In genomic region chr15:22887157-22887951, GRCh38 we compare ENCODE assay signal across 1 cellular context.
TF ChIP-seq lines count a peak whose summit lies in the region.

No MANE protein-coding gene starts in this region.

TF ChIP-seq in K562, 482 proteins besides CTCF, POLR2A, EP300 and RAD21 (continued from another document and continues in another):
- TF ChIP-seq ZNF318 (IDR thresholded peaks at IDR 0.05; ENCODE audit: borderline replicate concordance in 1 of 2, low read depth in 1 of 2): peak in 1 of 2 experiments; percentile 74; a peak in 2 of 4 replicates
- TF ChIP-seq ATF7 (IDR thresholded peaks at IDR 0.05): peak; percentile 33; the same call in 1 of the 2 replicates
- TF ChIP-seq FOXK2 (conservative IDR thresholded peaks at IDR 0.05 in 1 of 2, IDR thresholded peaks at IDR 0.05 in 1 of 2; ENCODE audit: low read depth in 2 of 2): peak; percentile 69 to 74; a peak in 3 of 4 replicates
- TF ChIP-seq ZBTB7A (IDR thresholded peaks at IDR 0.05; ENCODE audit: borderline replicate concordance, control insufficient read depth, low read depth, low read length): no peak
- no peak for TF ChIP-seq TCF7L2 (IDR thresholded peaks at IDR 0.05; ENCODE audit: low read depth, low read length)
- TF ChIP-seq MAFF (IDR thresholded peaks at IDR 0.05; ENCODE audit: low read length): no peak
- no peak for TF ChIP-seq MEF2D (tag; conservative IDR thresholded peaks at IDR 0.05; ENCODE audit: low read depth)
- TF ChIP-seq ZFP30 (CRISPR knock-in tag; IDR thresholded peaks at IDR 0.05; ENCODE audit: borderline replicate concordance): no peak
- TF ChIP-seq MCM3 (IDR thresholded peaks at IDR 0.05): no peak
- TF ChIP-seq KDM1A (IDR thresholded peaks at IDR 0.05): no peak
- no peak for TF ChIP-seq DLX4 (CRISPR knock-in tag; IDR thresholded peaks at IDR 0.05)
- TF ChIP-seq, protein P1, sequence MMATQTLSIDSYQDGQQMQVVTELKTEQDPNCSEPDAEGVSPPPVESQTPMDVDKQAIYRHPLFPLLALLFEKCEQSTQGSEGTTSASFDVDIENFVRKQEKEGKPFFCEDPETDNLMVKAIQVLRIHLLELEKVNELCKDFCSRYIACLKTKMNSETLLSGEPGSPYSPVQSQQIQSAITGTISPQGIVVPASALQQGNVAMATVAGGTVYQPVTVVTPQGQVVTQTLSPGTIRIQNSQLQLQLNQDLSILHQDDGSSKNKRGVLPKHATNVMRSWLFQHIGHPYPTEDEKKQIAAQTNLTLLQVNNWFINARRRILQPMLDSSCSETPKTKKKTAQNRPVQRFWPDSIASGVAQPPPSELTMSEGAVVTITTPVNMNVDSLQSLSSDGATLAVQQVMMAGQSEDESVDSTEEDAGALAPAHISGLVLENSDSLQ (IDR thresholded peaks at IDR 0.05): peak; percentile 92
- TF ChIP-seq GATA2 (CRISPR knock-in tag; IDR thresholded peaks at IDR 0.05): no peak
- no peak for TF ChIP-seq GATAD2A (IDR thresholded peaks at IDR 0.05)
- TF ChIP-seq, protein P2, sequence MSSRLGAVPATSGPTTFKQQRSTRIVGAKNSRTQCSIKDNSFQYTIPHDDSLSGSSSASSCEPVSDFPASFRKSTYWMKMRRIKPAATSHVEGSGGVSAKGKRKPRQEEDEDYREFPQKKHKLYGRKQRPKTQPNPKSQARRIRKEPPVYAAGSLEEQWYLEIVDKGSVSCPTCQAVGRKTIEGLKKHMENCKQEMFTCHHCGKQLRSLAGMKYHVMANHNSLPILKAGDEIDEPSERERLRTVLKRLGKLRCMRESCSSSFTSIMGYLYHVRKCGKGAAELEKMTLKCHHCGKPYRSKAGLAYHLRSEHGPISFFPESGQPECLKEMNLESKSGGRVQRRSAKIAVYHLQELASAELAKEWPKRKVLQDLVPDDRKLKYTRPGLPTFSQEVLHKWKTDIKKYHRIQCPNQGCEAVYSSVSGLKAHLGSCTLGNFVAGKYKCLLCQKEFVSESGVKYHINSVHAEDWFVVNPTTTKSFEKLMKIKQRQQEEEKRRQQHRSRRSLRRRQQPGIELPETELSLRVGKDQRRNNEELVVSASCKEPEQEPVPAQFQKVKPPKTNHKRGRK (tag; IDR thresholded peaks at IDR 0.05): no peak
- TF ChIP-seq BMI1 (IDR thresholded peaks at IDR 0.05; ENCODE audit: low read length): no peak
- TF ChIP-seq EHMT2 (IDR thresholded peaks at IDR 0.05): no peak
- TF ChIP-seq ZBTB43 (CRISPR knock-in tag; IDR thresholded peaks at IDR 0.05): no peak
- no peak for TF ChIP-seq KDM5B (IDR thresholded peaks at IDR 0.05; ENCODE audit: insufficient replicate concordance, low read depth, low read length)
- no peak for TF ChIP-seq SIN3B (IDR thresholded peaks at IDR 0.05; ENCODE audit: low read depth)
- TF ChIP-seq TEAD2 (tag; IDR thresholded peaks at IDR 0.05): no peak
- no peak for TF ChIP-seq POLR2B (IDR thresholded peaks at IDR 0.05; ENCODE audit: low read depth, partially characterized antibody)
- no peak for TF ChIP-seq GTF2B (IDR thresholded peaks at IDR 0.05; ENCODE audit: extremely low read depth, insufficient read length)
- TF ChIP-seq ZFP36 (IDR thresholded peaks at IDR 0.05; ENCODE audit: low read depth, low read length, partially characterized antibody): peak; percentile 25
- peak in 1 of 2 experiments; percentile 69; a peak in 2 of 4 replicates for TF ChIP-seq HDAC1 (IDR thresholded peaks at IDR 0.05)
- no peak for TF ChIP-seq ZBTB40 (IDR thresholded peaks at IDR 0.05)
- no peak for TF ChIP-seq ZBTB40 (CRISPR knock-in tag; IDR thresholded peaks at IDR 0.05)
- TF ChIP-seq, protein P3, sequence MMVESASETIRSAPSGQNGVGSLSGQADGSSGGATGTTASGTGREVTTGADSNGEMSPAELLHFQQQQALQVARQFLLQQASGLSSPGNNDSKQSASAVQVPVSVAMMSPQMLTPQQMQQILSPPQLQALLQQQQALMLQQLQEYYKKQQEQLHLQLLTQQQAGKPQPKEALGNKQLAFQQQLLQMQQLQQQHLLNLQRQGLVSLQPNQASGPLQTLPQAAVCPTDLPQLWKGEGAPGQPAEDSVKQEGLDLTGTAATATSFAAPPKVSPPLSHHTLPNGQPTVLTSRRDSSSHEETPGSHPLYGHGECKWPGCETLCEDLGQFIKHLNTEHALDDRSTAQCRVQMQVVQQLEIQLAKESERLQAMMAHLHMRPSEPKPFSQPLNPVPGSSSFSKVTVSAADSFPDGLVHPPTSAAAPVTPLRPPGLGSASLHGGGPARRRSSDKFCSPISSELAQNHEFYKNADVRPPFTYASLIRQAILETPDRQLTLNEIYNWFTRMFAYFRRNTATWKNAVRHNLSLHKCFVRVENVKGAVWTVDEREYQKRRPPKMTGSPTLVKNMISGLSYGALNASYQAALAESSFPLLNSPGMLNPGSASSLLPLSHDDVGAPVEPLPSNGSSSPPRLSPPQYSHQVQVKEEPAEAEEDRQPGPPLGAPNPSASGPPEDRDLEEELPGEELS (CRISPR knock-in tag; IDR thresholded peaks at IDR 0.05; ENCODE audit: borderline replicate concordance): no peak
